Comparison of ENCODE assay signal across 2 cellular contexts in the genomic region with DNA sequence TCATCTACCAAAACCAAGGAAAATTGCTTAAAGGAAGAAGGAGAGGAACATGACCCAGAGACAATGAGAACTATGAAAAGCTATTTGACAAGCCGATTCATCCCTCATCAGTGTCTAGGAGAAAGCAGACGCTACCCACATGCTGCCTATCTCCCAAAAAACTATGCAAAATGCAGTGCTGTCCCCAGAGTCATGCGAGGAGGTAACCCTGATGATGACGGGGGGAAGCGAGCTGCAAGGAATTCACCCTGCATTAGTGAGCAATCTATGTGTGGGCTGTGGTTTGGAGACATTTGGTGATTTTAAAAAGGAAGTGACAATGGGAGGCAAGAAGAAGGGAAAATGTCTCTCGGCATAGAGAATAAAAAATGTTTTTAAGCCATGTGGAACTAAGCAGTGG.
TF ChIP-seq lines count a peak whose summit lies in the region.

No MANE protein-coding gene starts in this region.

TF ChIP-seq in IMR-90, 13 proteins besides CTCF, POLR2A, EP300 and RAD21:
- no peak for TF ChIP-seq SMC3 (IDR thresholded peaks at IDR 0.05; ENCODE audit: low read depth, low read length)
- no peak for TF ChIP-seq RFX5 (IDR thresholded peaks at IDR 0.05; ENCODE audit: low read depth, low read length)
- no peak for TF ChIP-seq NFE2L2 (IDR thresholded peaks at IDR 0.05; ENCODE audit: low read depth, low read length)
- TF ChIP-seq MXI1 (IDR thresholded peaks at IDR 0.05; ENCODE audit: borderline replicate concordance, low read depth, low read length): no peak
- TF ChIP-seq FOS (IDR thresholded peaks at IDR 0.05; ENCODE audit: low read depth, low read length): no peak
- no peak for TF ChIP-seq MAZ (IDR thresholded peaks at IDR 0.05; ENCODE audit: borderline replicate concordance, low read depth, low read length)
- no peak for TF ChIP-seq ELK1 (IDR thresholded peaks at IDR 0.05; ENCODE audit: borderline replicate concordance, low read depth, low read length)
- TF ChIP-seq BHLHE40 (IDR thresholded peaks at IDR 0.05; ENCODE audit: low read depth, low read length): no peak
- TF ChIP-seq CEBPB (IDR thresholded peaks at IDR 0.05; ENCODE audit: low read depth, low read length): no peak
- TF ChIP-seq MAFK (IDR thresholded peaks at IDR 0.05; ENCODE audit: low read depth, low read length): no peak
- TF ChIP-seq RCOR1 (IDR thresholded peaks at IDR 0.05; ENCODE audit: insufficient replicate concordance, low read length): no peak
TF ChIP-seq in IMR-90: peak in this region for 0.

TF ChIP-seq in GM12878, 131 proteins besides CTCF, POLR2A, EP300 and RAD21:
- peak; percentile 14; the same call in 1 of the 2 replicates for TF ChIP-seq RUNX3 (IDR thresholded peaks at IDR 0.05; ENCODE audit: low read length)
- TF ChIP-seq HDAC2 (IDR thresholded peaks at IDR 0.05): no peak
- 0 out of 2 replicates have a peak, but pooled peaks have one; percentile 5 for TF ChIP-seq SPI1 (IDR thresholded peaks at IDR 0.05; ENCODE audit: borderline replicate concordance, insufficient read depth, low read depth, low read length)
